ENCODE assay signal across 1 cellular context in the genomic region with DNA sequence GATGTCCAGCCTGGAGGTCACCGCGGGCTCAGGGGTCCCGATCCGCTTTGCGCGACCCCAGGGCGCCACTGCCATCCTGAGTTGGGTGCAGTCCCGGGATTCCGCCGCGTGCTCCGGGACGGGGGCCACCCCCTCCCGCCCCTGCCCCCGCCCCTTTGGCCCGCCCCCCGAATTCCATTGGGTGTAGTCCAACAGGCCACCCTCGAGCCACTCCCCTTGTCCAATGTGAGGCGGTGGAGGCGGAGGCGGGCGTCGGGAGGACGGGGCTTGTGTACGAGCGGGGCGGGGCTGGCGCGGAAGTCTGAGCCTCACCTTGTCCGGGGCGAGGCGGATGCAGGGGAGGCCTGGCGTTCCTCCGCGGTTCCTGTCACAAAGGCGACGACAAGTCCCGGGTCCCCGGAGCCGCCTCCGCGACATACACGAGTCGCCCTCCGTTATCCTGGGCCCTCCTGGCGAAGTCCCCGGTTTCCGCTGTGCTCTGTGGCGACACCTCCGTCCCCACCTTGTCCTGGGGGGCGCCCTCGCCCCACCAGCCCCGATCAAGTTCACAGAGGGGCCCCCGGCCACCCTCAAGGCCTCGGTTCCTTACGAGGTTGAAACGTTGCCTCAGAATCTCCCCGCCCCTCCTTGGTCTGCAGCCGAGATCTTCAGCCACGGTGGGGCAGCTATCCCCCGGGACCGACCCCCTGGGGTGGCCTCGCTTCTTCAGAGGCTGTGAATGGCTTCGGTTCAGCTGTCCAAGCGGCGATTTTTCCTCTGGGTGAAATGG.
TF ChIP-seq lines count a peak whose summit lies in the region.

No MANE protein-coding gene starts in this region.

TF ChIP-seq in HepG2, 621 proteins besides CTCF, POLR2A, EP300 and RAD21 (continued from another document and continues in another):
- TF ChIP-seq, protein P1, sequence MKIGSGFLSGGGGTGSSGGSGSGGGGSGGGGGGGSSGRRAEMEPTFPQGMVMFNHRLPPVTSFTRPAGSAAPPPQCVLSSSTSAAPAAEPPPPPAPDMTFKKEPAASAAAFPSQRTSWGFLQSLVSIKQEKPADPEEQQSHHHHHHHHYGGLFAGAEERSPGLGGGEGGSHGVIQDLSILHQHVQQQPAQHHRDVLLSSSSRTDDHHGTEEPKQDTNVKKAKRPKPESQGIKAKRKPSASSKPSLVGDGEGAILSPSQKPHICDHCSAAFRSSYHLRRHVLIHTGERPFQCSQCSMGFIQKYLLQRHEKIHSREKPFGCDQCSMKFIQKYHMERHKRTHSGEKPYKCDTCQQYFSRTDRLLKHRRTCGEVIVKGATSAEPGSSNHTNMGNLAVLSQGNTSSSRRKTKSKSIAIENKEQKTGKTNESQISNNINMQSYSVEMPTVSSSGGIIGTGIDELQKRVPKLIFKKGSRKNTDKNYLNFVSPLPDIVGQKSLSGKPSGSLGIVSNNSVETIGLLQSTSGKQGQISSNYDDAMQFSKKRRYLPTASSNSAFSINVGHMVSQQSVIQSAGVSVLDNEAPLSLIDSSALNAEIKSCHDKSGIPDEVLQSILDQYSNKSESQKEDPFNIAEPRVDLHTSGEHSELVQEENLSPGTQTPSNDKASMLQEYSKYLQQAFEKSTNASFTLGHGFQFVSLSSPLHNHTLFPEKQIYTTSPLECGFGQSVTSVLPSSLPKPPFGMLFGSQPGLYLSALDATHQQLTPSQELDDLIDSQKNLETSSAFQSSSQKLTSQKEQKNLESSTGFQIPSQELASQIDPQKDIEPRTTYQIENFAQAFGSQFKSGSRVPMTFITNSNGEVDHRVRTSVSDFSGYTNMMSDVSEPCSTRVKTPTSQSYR (CRISPR knock-in tag; IDR thresholded peaks at IDR 0.05; ENCODE audit: borderline replicate concordance): 0 out of 2 replicates have a peak, but pooled peaks have one; percentile 9
- TF ChIP-seq, protein P2, sequence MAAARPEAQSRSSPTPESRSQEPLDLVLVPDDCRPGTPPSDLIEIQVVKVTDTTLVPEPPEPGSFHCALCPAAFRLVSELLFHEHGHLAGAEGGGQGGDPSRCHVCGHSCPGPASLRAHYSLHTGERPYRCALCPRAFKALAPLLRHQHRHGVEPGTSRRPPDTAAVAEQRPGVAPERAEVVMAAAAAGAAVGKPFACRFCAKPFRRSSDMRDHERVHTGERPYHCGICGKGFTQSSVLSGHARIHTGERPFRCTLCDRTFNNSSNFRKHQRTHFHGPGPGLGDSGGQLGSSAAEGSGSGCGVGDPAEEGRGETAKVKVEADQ (CRISPR knock-in tag; IDR thresholded peaks at IDR 0.05; ENCODE audit: borderline replicate concordance): 0 out of 2 replicates have a peak, but pooled peaks have one; percentile 28
- TF ChIP-seq HNRNPUL1 (IDR thresholded peaks at IDR 0.05; ENCODE audit: low read depth, low read length) (no peak), HOXA7 (CRISPR knock-in tag; IDR thresholded peaks at IDR 0.05) (no peak), ZNF615 (CRISPR knock-in tag; IDR thresholded peaks at IDR 0.05; ENCODE audit: borderline replicate concordance) (no peak; the same call in 1 of the 2 replicates), NAIF1 (CRISPR knock-in tag; IDR thresholded peaks at IDR 0.05; ENCODE audit: borderline replicate concordance) (no peak), ZBTB20 (CRISPR knock-in tag; IDR thresholded peaks at IDR 0.05; ENCODE audit: borderline replicate concordance, low read depth) (no peak; the same call in 1 of the 2 replicates), HCFC1 (IDR thresholded peaks at IDR 0.05; ENCODE audit: low read depth, low read length) (no peak), ZNF746 (CRISPR knock-in tag; IDR thresholded peaks at IDR 0.05) (no peak), ZKSCAN5 (CRISPR knock-in tag; IDR thresholded peaks at IDR 0.05) (no peak), THAP11 (CRISPR knock-in tag; IDR thresholded peaks at IDR 0.05) (0 out of 2 replicates have a peak, but pooled peaks have one; percentile 12), ARNTL (CRISPR knock-in tag; IDR thresholded peaks at IDR 0.05) (peak; percentile 57), DR1 (CRISPR knock-in tag; IDR thresholded peaks at IDR 0.05) (peak; percentile 48; the same call in 1 of the 2 replicates), REL (CRISPR knock-in tag; conservative IDR thresholded peaks at IDR 0.05) (no peak), HOXA3 (CRISPR knock-in tag; IDR thresholded peaks at IDR 0.05) (no peak), SP140L (CRISPR knock-in tag; IDR thresholded peaks at IDR 0.05; ENCODE audit: borderline replicate concordance) (no peak), ZNF598 (CRISPR knock-in tag; IDR thresholded peaks at IDR 0.05; ENCODE audit: borderline replicate concordance) (peak; percentile 54; the same call in 1 of the 2 replicates)
- TF ChIP-seq, protein P3, sequence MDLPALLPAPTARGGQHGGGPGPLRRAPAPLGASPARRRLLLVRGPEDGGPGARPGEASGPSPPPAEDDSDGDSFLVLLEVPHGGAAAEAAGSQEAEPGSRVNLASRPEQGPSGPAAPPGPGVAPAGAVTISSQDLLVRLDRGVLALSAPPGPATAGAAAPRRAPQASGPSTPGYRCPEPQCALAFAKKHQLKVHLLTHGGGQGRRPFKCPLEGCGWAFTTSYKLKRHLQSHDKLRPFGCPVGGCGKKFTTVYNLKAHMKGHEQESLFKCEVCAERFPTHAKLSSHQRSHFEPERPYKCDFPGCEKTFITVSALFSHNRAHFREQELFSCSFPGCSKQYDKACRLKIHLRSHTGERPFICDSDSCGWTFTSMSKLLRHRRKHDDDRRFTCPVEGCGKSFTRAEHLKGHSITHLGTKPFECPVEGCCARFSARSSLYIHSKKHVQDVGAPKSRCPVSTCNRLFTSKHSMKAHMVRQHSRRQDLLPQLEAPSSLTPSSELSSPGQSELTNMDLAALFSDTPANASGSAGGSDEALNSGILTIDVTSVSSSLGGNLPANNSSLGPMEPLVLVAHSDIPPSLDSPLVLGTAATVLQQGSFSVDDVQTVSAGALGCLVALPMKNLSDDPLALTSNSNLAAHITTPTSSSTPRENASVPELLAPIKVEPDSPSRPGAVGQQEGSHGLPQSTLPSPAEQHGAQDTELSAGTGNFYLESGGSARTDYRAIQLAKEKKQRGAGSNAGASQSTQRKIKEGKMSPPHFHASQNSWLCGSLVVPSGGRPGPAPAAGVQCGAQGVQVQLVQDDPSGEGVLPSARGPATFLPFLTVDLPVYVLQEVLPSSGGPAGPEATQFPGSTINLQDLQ (CRISPR knock-in tag; IDR thresholded peaks at IDR 0.05): no peak
- TF ChIP-seq, protein P4, sequence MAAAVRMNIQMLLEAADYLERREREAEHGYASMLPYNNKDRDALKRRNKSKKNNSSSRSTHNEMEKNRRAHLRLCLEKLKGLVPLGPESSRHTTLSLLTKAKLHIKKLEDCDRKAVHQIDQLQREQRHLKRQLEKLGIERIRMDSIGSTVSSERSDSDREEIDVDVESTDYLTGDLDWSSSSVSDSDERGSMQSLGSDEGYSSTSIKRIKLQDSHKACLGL (CRISPR knock-in tag; IDR thresholded peaks at IDR 0.05): peak; percentile 53; the same call in 1 of the 2 replicates
- TF ChIP-seq, protein P5, sequence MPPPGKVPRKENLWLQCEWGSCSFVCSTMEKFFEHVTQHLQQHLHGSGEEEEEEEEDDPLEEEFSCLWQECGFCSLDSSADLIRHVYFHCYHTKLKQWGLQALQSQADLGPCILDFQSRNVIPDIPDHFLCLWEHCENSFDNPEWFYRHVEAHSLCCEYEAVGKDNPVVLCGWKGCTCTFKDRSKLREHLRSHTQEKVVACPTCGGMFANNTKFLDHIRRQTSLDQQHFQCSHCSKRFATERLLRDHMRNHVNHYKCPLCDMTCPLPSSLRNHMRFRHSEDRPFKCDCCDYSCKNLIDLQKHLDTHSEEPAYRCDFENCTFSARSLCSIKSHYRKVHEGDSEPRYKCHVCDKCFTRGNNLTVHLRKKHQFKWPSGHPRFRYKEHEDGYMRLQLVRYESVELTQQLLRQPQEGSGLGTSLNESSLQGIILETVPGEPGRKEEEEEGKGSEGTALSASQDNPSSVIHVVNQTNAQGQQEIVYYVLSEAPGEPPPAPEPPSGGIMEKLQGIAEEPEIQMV (CRISPR knock-in tag; IDR thresholded peaks at IDR 0.05; ENCODE audit: low read depth): 0 out of 2 replicates have a peak, but pooled peaks have one; percentile 34
- TF ChIP-seq, protein P6, sequence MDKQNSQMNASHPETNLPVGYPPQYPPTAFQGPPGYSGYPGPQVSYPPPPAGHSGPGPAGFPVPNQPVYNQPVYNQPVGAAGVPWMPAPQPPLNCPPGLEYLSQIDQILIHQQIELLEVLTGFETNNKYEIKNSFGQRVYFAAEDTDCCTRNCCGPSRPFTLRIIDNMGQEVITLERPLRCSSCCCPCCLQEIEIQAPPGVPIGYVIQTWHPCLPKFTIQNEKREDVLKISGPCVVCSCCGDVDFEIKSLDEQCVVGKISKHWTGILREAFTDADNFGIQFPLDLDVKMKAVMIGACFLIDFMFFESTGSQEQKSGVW (CRISPR knock-in tag; IDR thresholded peaks at IDR 0.05; ENCODE audit: borderline replicate concordance): no peak
- TF ChIP-seq, protein P7, sequence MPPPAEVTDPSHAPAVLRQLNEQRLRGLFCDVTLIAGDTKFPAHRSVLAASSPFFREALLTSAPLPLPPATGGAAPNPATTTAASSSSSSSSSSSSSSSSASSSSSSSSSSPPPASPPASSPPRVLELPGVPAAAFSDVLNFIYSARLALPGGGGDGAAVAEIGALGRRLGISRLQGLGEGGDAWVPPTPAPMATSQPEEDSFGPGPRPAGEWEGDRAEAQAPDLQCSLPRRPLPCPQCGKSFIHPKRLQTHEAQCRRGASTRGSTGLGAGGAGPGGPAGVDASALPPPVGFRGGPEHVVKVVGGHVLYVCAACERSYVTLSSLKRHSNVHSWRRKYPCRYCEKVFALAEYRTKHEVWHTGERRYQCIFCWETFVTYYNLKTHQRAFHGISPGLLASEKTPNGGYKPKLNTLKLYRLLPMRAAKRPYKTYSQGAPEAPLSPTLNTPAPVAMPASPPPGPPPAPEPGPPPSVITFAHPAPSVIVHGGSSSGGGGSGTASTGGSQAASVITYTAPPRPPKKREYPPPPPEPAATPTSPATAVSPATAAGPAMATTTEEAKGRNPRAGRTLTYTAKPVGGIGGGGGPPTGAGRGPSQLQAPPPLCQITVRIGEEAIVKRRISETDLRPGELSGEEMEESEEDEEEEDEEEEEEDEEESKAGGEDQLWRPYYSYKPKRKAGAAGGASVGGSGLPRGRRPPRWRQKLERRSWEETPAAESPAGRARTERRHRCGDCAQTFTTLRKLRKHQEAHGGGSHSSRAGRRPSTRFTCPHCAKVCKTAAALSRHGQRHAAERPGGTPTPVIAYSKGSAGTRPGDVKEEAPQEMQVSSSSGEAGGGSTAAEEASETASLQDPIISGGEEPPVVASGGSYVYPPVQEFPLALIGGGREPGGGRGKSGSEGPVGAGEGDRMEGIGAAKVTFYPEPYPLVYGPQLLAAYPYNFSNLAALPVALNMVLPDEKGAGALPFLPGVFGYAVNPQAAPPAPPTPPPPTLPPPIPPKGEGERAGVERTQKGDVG (CRISPR knock-in tag; IDR thresholded peaks at IDR 0.05; ENCODE audit: borderline replicate concordance): no peak
- TF ChIP-seq, protein P8, sequence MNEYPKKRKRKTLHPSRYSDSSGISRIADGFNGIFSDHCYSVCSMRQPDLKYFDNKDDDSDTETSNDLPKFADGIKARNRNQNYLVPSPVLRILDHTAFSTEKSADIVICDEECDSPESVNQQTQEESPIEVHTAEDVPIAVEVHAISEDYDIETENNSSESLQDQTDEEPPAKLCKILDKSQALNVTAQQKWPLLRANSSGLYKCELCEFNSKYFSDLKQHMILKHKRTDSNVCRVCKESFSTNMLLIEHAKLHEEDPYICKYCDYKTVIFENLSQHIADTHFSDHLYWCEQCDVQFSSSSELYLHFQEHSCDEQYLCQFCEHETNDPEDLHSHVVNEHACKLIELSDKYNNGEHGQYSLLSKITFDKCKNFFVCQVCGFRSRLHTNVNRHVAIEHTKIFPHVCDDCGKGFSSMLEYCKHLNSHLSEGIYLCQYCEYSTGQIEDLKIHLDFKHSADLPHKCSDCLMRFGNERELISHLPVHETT (CRISPR knock-in tag; conservative IDR thresholded peaks at IDR 0.05): no peak
- TF ChIP-seq, protein P9, sequence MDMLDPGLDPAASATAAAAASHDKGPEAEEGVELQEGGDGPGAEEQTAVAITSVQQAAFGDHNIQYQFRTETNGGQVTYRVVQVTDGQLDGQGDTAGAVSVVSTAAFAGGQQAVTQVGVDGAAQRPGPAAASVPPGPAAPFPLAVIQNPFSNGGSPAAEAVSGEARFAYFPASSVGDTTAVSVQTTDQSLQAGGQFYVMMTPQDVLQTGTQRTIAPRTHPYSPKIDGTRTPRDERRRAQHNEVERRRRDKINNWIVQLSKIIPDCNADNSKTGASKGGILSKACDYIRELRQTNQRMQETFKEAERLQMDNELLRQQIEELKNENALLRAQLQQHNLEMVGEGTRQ (IDR thresholded peaks at IDR 0.05; ENCODE audit: low read depth, low read length): no peak
- TF ChIP-seq, protein P9 (CRISPR knock-in tag; IDR thresholded peaks at IDR 0.05; ENCODE audit: borderline replicate concordance): no peak
- TF ChIP-seq, protein P10, sequence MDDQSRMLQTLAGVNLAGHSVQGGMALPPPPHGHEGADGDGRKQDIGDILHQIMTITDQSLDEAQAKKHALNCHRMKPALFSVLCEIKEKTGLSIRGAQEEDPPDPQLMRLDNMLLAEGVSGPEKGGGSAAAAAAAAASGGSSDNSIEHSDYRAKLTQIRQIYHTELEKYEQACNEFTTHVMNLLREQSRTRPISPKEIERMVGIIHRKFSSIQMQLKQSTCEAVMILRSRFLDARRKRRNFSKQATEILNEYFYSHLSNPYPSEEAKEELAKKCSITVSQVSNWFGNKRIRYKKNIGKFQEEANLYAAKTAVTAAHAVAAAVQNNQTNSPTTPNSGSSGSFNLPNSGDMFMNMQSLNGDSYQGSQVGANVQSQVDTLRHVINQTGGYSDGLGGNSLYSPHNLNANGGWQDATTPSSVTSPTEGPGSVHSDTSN (CRISPR knock-in tag; IDR thresholded peaks at IDR 0.05; ENCODE audit: borderline replicate concordance): 0 out of 2 replicates have a peak, but pooled peaks have one; percentile 27
- TF ChIP-seq, protein P11, sequence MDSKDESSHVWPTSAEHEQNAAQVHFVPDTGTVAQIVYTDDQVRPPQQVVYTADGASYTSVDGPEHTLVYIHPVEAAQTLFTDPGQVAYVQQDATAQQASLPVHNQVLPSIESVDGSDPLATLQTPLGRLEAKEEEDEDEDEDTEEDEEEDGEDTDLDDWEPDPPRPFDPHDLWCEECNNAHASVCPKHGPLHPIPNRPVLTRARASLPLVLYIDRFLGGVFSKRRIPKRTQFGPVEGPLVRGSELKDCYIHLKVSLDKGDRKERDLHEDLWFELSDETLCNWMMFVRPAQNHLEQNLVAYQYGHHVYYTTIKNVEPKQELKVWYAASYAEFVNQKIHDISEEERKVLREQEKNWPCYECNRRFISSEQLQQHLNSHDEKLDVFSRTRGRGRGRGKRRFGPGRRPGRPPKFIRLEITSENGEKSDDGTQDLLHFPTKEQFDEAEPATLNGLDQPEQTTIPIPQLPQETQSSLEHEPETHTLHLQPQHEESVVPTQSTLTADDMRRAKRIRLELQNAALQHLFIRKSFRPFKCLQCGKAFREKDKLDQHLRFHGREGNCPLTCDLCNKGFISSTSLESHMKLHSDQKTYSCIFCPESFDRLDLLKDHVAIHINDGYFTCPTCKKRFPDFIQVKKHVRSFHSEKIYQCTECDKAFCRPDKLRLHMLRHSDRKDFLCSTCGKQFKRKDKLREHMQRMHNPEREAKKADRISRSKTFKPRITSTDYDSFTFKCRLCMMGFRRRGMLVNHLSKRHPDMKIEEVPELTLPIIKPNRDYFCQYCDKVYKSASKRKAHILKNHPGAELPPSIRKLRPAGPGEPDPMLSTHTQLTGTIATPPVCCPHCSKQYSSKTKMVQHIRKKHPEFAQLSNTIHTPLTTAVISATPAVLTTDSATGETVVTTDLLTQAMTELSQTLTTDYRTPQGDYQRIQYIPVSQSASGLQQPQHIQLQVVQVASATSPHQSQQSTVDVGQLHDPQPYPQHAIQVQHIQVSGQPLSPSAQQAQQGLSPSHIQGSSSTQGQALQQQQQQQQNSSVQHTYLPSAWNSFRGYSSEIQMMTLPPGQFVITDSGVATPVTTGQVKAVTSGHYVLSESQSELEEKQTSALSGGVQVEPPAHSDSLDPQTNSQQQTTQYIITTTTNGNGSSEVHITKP (CRISPR knock-in tag; IDR thresholded peaks at IDR 0.05; ENCODE audit: low read depth): no peak
